In the genomic region with DNA sequence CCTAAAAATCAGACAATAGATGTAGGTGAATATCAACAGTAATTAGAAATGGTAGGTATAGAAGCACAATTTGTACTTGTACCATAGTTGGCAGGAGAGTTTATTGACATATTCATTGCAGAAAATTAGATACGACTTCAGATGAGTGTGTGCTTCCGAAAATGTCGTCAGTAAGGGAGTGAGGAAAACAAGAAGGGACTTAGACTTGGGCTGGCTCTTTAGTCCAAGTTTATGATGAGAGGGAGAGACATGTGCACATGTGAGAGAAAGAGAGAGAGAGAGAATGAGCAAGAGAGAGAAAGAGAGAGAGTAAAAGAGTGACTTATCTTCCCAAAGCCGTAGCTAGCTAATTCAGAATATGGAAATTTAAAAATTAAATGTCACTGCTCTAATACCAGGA, we compare ENCODE assay signal across 25 cellular contexts.
A peak's percentile ranks its signal among the peaks of the same experiment; 100 is the strongest.
DNase-seq lines count a peak whose midpoint lies in the region; ATAC-seq and TF ChIP-seq lines count a peak whose summit lies in the region.
"Had no signal": no experiment of that assay in that cellular context is flagged by ENCODE, and none has a peak within 500 bp of the region (broad histone marks: within the 10 kb centered on the region; RNA-seq: fewer than 3 reads in every experiment).

No MANE protein-coding gene starts in this region.

- WGBS in heart right ventricle, 2 donors = 41 to 64% methylated on average over 4 of the region's 4 CpGs
- 72% methylated on average over 4 of the region's 4 CpGs for WGBS in esophagus muscularis mucosa
- 40 to 58% (median 41%) methylated on average over 4 of the region's 4 CpGs for WGBS in psoas muscle, 3 donors

- H3K79me2 ChIP-seq in PC-9 (ENCODE audit: low read depth) = no peaks in the 10 kb centered on the region

- H3K4me2 ChIP-seq in PC-9 = no peak overlapping the region

- TF ChIP-seq EP300 in esophagus muscularis mucosa (IDR thresholded peaks at IDR 0.05) = no peak

- no peak overlapping the region for H3K4me3 ChIP-seq in heart right ventricle
- no peak overlapping the region for H3K4me3 ChIP-seq in esophagus muscularis mucosa
- H3K4me3 ChIP-seq in psoas muscle = no peak overlapping the region
- no peak overlapping the region for H3K4me3 ChIP-seq in uterus
- H3K4me3 ChIP-seq in PC-9 = no peak overlapping the region
- H3K4me3 ChIP-seq: upper lobe of right lung had no signal

- intact Hi-C loops in heart right ventricle (cut with DNase I) = loop anchor here in 2 of 10 donors (5.0 to 10.0 kb wide), 5 partner anchors 117 to 277 kb away; a partner anchor contains a TSS
- intact Hi-C loops in cardiac septum (cut with DNase I) = loop anchor here (10.0 kb wide), 1 partner anchor 227 kb away; a partner anchor contains a TSS
- intact Hi-C loops in esophagus muscularis mucosa (cut with DNase I) = loop anchor here (10.0 kb wide), 1 partner anchor 93 kb away; no protein-coding TSS in a partner anchor
- intact Hi-C loops in psoas muscle (cut with DNase I) = loop anchor here (10.0 kb wide), 2 partner anchors 113 to 133 kb away; no protein-coding TSS in a partner anchor
- intact Hi-C loops in uterus (cut with DNase I; ENCODE audit: low total_unique reads) = no loop called here
- intact Hi-C loops in PC-9 (cut with micrococcal nuclease; ENCODE audit: unreplicated experiment) = no loop called here

- CTCF ChIA-PET in PC-9 (lab: Charles Lee) = no interaction called here

- BruUV-seq in PC-9 (replicated peaks; lab: Mats Ljungman, UMichigan) = no TSS peak

- H3F3A ChIP-seq in PC-9 (ENCODE audit: insufficient read depth, low read depth) = no peaks in the 10 kb centered on the region

- H3K9me3 ChIP-seq in heart right ventricle (no peaks in the 10 kb centered on the region), esophagus muscularis mucosa (no peaks in the 10 kb centered on the region), psoas muscle (no peaks in the 10 kb centered on the region), uterus (no peaks in the 10 kb centered on the region), PC-9 (ENCODE audit: insufficient read depth, low read depth) (no peaks in the 10 kb centered on the region)
- H3K9me3 ChIP-seq: upper lobe of right lung had no signal

- H3K27me3 ChIP-seq in heart right ventricle (no peaks in the 10 kb centered on the region), esophagus muscularis mucosa (no peaks in the 10 kb centered on the region), psoas muscle (ENCODE audit: insufficient read depth in 3 of 3, low read length in 2 of 3) (no peaks in the 10 kb centered on the region), uterus (no peaks in the 10 kb centered on the region), PC-9 (ENCODE audit: insufficient read depth, low read depth) (no peaks in the 10 kb centered on the region)
- H3K27me3 ChIP-seq: upper lobe of right lung had no signal

- H3K27ac ChIP-seq in heart right ventricle (peak overlapping the region in 9 of 10 donors; percentile 23 to 70 (median 56)), esophagus muscularis mucosa (replicated peaks in 1 of 4) (peak overlapping the region; percentile 72 to 80 (median 74)), psoas muscle (peak overlapping the region; percentile 39), uterus (peak overlapping the region; percentile 32 to 73), PC-9 (no peak overlapping the region)
- H3K27ac ChIP-seq: C4-2B, upper lobe of right lung had no signal

- peak in 3 of 8 donors; percentile 19 to 24 (median 23) for ATAC-seq in heart right ventricle
- peak; percentile 38 to 72 (median 45) for ATAC-seq in psoas muscle
- no peak for ATAC-seq in HG03439 (IDR thresholded peaks at IDR 0.05; ENCODE audit: unreplicated experiment)
- ATAC-seq: activated CD4-positive, alpha-beta T cell treated with anti-CD3 and anti-CD28 coated beads for 36 hours; activated CD8-positive, alpha-beta T cell treated with anti-CD3 and anti-CD28 coated beads, Interleukin-2, amount 10 ng/mL, durations not matched to agents 7 days and 5 days; activated T-helper 17 cell treated with anti-CD3 and anti-CD28 coated beads, Interleukin-2, amount 50 U/mL, for 72 hours; Panc1; upper lobe of right lung had no signal

- H3K4me1 ChIP-seq in heart right ventricle (peaks cover 7 to 60% (median 42%) of the 10 kb centered on the region in 9 donors), esophagus muscularis mucosa (peaks cover 25 to 62% (median 56%) of the 10 kb centered on the region in 4 donors), psoas muscle (peaks cover 46% of the 10 kb centered on the region), uterus (peaks cover 0 to 12% of the 10 kb centered on the region in 2 donors), PC-9 (replicated peaks; ENCODE audit: insufficient read depth) (no peaks in the 10 kb centered on the region)
- H3K4me1 ChIP-seq: upper lobe of right lung had no signal

- H3K9me2 ChIP-seq in PC-9 (ENCODE audit: insufficient read depth) = no peaks in the 10 kb centered on the region

- no peaks in the 10 kb centered on the region for H4K20me1 ChIP-seq in PC-9 (ENCODE audit: insufficient read depth)

- no peaks in the 10 kb centered on the region for H3K36me3 ChIP-seq in heart right ventricle
- no peaks in the 10 kb centered on the region for H3K36me3 ChIP-seq in esophagus muscularis mucosa
- H3K36me3 ChIP-seq in psoas muscle (ENCODE audit: insufficient read depth in 1 of 2, low read depth in 1 of 2) = no peaks in the 10 kb centered on the region
- H3K36me3 ChIP-seq in uterus = no peaks in the 10 kb centered on the region
- no peaks in the 10 kb centered on the region for H3K36me3 ChIP-seq in PC-9 (ENCODE audit: low read depth)
- H3K36me3 ChIP-seq: upper lobe of right lung had no signal

- H2AFZ ChIP-seq in PC-9 = no peak overlapping the region

- no peak for DNase-seq in heart right ventricle
- no peak for DNase-seq in cardiac septum (ENCODE audit: low spot score)
- no peak for DNase-seq in esophagus muscularis mucosa (ENCODE audit: extremely low spot score)
- DNase-seq in psoas muscle = no peak
- DNase-seq in uterus = no peak
- no peak for DNase-seq in NCI-H1092 (lab: John Stamatoyannopoulos, UW)
- no peak for DNase-seq in PC-9
- DNase-seq: activated CD4-positive, alpha-beta T cell treated with anti-CD3 and anti-CD28 coated beads for 36 hours; activated CD8-positive, alpha-beta T cell treated with anti-CD3 and anti-CD28 coated beads, Interleukin-2, amount 10 ng/mL, durations not matched to agents 7 days and 5 days; activated naive CD4-positive, alpha-beta T cell treated with anti-CD3 and anti-CD28 coated beads, Interleukin-2, amount 50 U/mL, for 16 hours; COR-L47; effector CD4-positive, alpha-beta T cell; KBM-7; kidney glomerular epithelial cell; NCI-H1105 treated with DMSO at 0.1 percent for 48 hours; NCI-H187 treated with DMSO at 0.1 percent for 48 hours; NCI-H524 treated with DMSO at 0.1 percent for 48 hours; retina; SIG-M5; SW 1271; upper lobe of right lung had no signal

- TF ChIP-seq POLR2A in esophagus muscularis mucosa (IDR thresholded peaks at IDR 0.05; ENCODE audit: low read depth) (no peak), uterus (IDR thresholded peaks at IDR 0.05) (no peak)

- TF ChIP-seq CTCF in heart right ventricle (IDR thresholded peaks at IDR 0.05) (no peak), esophagus muscularis mucosa (IDR thresholded peaks at IDR 0.05) (no peak), psoas muscle (IDR thresholded peaks at IDR 0.05) (no peak), uterus (IDR thresholded peaks at IDR 0.05) (no peak), PC-9 (conservative IDR thresholded peaks at IDR 0.05) (no peak)

- POLR2A ChIA-PET in PC-9 (lab: Charles Lee; ENCODE audit: unreplicated experiment) = no interaction called here

Comparison
In these comparisons a context has a peak if more than half of its experiments do, and no peak if none do; other contexts are left out.
1. intact Hi-C loops: an anchor here in cardiac septum (10.0 kb wide), esophagus muscularis mucosa (10.0 kb wide) and psoas muscle (10.0 kb wide); none called in uterus and PC-9.